ENCODE assay signal across 21 cellular contexts in genomic region chr11:113213549-113213948, GRCh38.
A peak's percentile ranks its signal among the peaks of the same experiment; 100 is the strongest.
DNase-seq lines count a peak whose midpoint lies in the region; ATAC-seq and TF ChIP-seq lines count a peak whose summit lies in the region.
"Had no signal": no experiment of that assay in that cellular context is flagged by ENCODE, and none has a peak within 500 bp of the region (broad histone marks: within the 10 kb centered on the region; RNA-seq: fewer than 3 reads in every experiment).

No MANE protein-coding gene starts in this region.

- peak; percentile 77 for DNase-seq in DMS53 (lab: John Stamatoyannopoulos, UW)
- peak; percentile 10 for DNase-seq in LNCaP clone FGC (ENCODE audit: low read depth)
- DNase-seq in PC-3 = peak; percentile 33
- DNase-seq in epithelial cell of esophagus (ENCODE audit: low read depth) = peak; percentile 13
- no peak for DNase-seq in esophagus muscularis mucosa (ENCODE audit: extremely low spot score)
- DNase-seq in activated gamma-delta T cell (lab: John Stamatoyannopoulos, UW) = no peak
- no peak for DNase-seq in NCI-H1694 treated with DMSO at 0.1 percent for 48 hours (lab: John Stamatoyannopoulos, UW)
- DNase-seq in activated CD8-positive, alpha-beta memory T cell treated with anti-CD3 and anti-CD28 coated beads, Interleukin-2, amount 50 U/mL, for 48 hours = no peak
- DNase-seq: 8988T; ACHN; AML-193; BE2C; CD4-positive, alpha-beta T cell; CD8-positive, alpha-beta memory T cell; DMS 273 treated with DMSO at 0.1 percent for 48 hours; DND-41; GOT3; HFFc6 had no signal

- CTCF ChIA-PET in PC-3 (lab: Charles Lee) = no interaction called here

- no peak overlapping the region for H2AFZ ChIP-seq in PC-3 (ENCODE audit: low read length)

- no peaks in the 10 kb centered on the region for H3F3A ChIP-seq in PC-3 (ENCODE audit: low read length, unreplicated experiment)

- WGBS in esophagus muscularis mucosa = 87% methylated on average over 2 of the region's 2 CpGs

- no peaks in the 10 kb centered on the region for H3K79me2 ChIP-seq in PC-3 (ENCODE audit: low read length)

- no TSS peak for BruUV-seq in PC-3 (replicated peaks; lab: Mats Ljungman, UMichigan)

- no peaks in the 10 kb centered on the region for H3K36me3 ChIP-seq in PC-3 (ENCODE audit: low read depth, low read length)
- H3K36me3 ChIP-seq in esophagus muscularis mucosa = peaks cover 0 to 39% (median 17%) of the 10 kb centered on the region in 4 donors
- H3K36me3 ChIP-seq: BLaER1 treated with 17β-estradiol and CSF1 and Interleukin-3, amounts not matched to agents 10 nM and 100 nM; HAP-1 had no signal

- POLR2A ChIA-PET in PC-3 (lab: Charles Lee; ENCODE audit: unreplicated experiment) = no interaction called here

- H3K4me2 ChIP-seq in PC-3 (ENCODE audit: low read length) = no peak overlapping the region
- H3K4me2 ChIP-seq: A549; BLaER1 treated with 17β-estradiol and CSF1 and Interleukin-3, amounts not matched to agents 10 nM and 100 nM had no signal

- H3K9me2 ChIP-seq in PC-3 (replicated peaks; ENCODE audit: low read length) = no peaks in the 10 kb centered on the region

- no peak for ATAC-seq in PC-3
- ATAC-seq: A549 had no signal

- no peak overlapping the region for H3K9ac ChIP-seq in PC-3 (ENCODE audit: low read length)
- H3K9ac ChIP-seq: BLaER1 treated with 17β-estradiol and CSF1 and Interleukin-3, amounts not matched to agents 10 nM and 100 nM had no signal

- TF ChIP-seq CTCF in LNCaP clone FGC (IDR thresholded peaks at IDR 0.05; ENCODE audit: control insufficient read depth, extremely low read depth, insufficient read depth) (no peak), PC-3 (conservative IDR thresholded peaks at IDR 0.05; ENCODE audit: low read depth, low read length) (no peak), epithelial cell of esophagus (IDR thresholded peaks at IDR 0.05; ENCODE audit: insufficient read depth, low read depth, low read length, missing control alignments) (no peak), esophagus muscularis mucosa (IDR thresholded peaks at IDR 0.05) (no peak)

- H3K27ac ChIP-seq in PC-3 (ENCODE audit: low read length) = no peak overlapping the region
- no peak overlapping the region for H3K27ac ChIP-seq in esophagus muscularis mucosa (replicated peaks in 1 of 4)
- H3K27ac ChIP-seq: A549; BLaER1 treated with 17β-estradiol and CSF1 and Interleukin-3, amounts not matched to agents 10 nM and 100 nM had no signal

- H3K27me3 ChIP-seq in PC-3 (ENCODE audit: low read length) (peaks cover 2% of the 10 kb centered on the region; the same call in 1 of the 2 replicates), esophagus muscularis mucosa (no peaks in the 10 kb centered on the region)
- H3K27me3 ChIP-seq: BE2C; BLaER1 treated with 17β-estradiol and CSF1 and Interleukin-3, amounts not matched to agents 10 nM and 100 nM had no signal

- intact Hi-C loops in PC-3 (cut with micrococcal nuclease) (no loop called here), esophagus muscularis mucosa (cut with DNase I) (no loop called here)

- TF ChIP-seq EP300 in esophagus muscularis mucosa (IDR thresholded peaks at IDR 0.05) = no peak

- H3K4me3 ChIP-seq in LNCaP clone FGC (ENCODE audit: low read depth, low read length) = no peak overlapping the region
- no peak overlapping the region for H3K4me3 ChIP-seq in PC-3 (ENCODE audit: low read length)
- no peak overlapping the region for H3K4me3 ChIP-seq in epithelial cell of esophagus (ENCODE audit: low read length)
- no peak overlapping the region for H3K4me3 ChIP-seq in esophagus muscularis mucosa
- H3K4me3 ChIP-seq: A549; BLaER1 treated with 17β-estradiol and CSF1 and Interleukin-3, amounts not matched to agents 10 nM and 100 nM; HAP-1 had no signal

- H3K4me1 ChIP-seq in PC-3 (ENCODE audit: insufficient read depth, low read length) (no peaks in the 10 kb centered on the region), esophagus muscularis mucosa (no peaks in the 10 kb centered on the region)
- H3K4me1 ChIP-seq: A549; BE2C; BLaER1 treated with 17β-estradiol and CSF1 and Interleukin-3, amounts not matched to agents 10 nM and 100 nM; HAP-1 had no signal

- TF ChIP-seq POLR2A in esophagus muscularis mucosa (IDR thresholded peaks at IDR 0.05; ENCODE audit: low read depth) = no peak

- H4K20me1 ChIP-seq in PC-3 (ENCODE audit: low read length) = no peaks in the 10 kb centered on the region
- H4K20me1 ChIP-seq: BLaER1 treated with 17β-estradiol and CSF1 and Interleukin-3, amounts not matched to agents 10 nM and 100 nM had no signal

- no peaks in the 10 kb centered on the region for H3K9me3 ChIP-seq in PC-3 (ENCODE audit: low read length)
- H3K9me3 ChIP-seq in esophagus muscularis mucosa = no peaks in the 10 kb centered on the region
- H3K9me3 ChIP-seq: A549, BE2C, HAP-1 had no signal

Comparison
In these comparisons a context has a peak if more than half of its experiments do, and no peak if none do; other contexts are left out.
1. DNase-seq: peak in DMS53 (single experiment), LNCaP clone FGC (single experiment), PC-3 (single experiment) and epithelial cell of esophagus (single experiment); none in esophagus muscularis mucosa (single experiment), activated gamma-delta T cell (single experiment), NCI-H1694 treated with DMSO at 0.1 percent for 48 hours (single experiment) and activated CD8-positive, alpha-beta memory T cell treated with anti-CD3 and anti-CD28 coated beads, Interleukin-2, amount 50 U/mL, for 48 hours (single experiment).